In genomic region chr9:4555251-4555650, GRCh38 we compare ENCODE assay signal across 1 cellular context.
TF ChIP-seq lines count a peak whose summit lies in the region.

No MANE protein-coding gene starts in this region.

TF ChIP-seq in SK-N-SH, 30 proteins besides CTCF, POLR2A, EP300 and RAD21 (continued from another document):
- TF ChIP-seq REST (IDR thresholded peaks at IDR 0.05; ENCODE audit: low read depth, low read length) (no peak), USF2 (IDR thresholded peaks at IDR 0.05; ENCODE audit: borderline replicate concordance, low read depth, low read length) (no peak), CHD2 (IDR thresholded peaks at IDR 0.05; ENCODE audit: low read length, partially characterized antibody) (no peak), FOXJ3 (CRISPR knock-in tag; IDR thresholded peaks at IDR 0.05) (no peak)
